ENCODE assay signal across 25 cellular contexts in the genomic region with DNA sequence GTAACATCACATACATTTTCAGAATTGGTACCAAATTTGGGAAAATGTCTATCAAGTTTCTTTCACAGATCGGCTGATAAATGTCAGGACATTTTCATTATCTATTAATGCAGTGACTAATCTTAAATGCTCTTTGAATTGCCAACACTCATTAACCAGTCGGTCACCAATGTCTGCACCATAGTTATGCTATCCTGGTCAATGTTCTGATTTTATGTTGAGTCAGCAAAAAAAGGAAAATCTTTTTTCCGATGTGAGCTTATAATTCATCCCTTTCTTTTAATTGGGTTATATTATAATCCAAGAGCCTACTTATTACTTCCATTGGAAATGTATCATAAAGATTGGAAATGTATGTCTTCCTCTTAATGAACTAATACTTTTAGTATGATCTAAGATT.
"Had no signal": no experiment of that assay in that cellular context is flagged by ENCODE, and none has a peak within 500 bp of the region (broad histone marks: within the 10 kb centered on the region; RNA-seq: fewer than 3 reads in every experiment).

No MANE protein-coding gene starts in this region.

- DNase-seq: natural killer cell; occipital lobe; ovary; posterior cingulate gyrus; psoas muscle; right cardiac atrium; stimulated activated CD4-positive, alpha-beta T cell treated with anti-CD3 and anti-CD28 coated beads, Interleukin-15, amount 100 ng/mL, for 24 hours; stimulated activated CD4-positive, alpha-beta T cell treated with anti-CD3 and anti-CD28 coated beads, Interleukin-2, amount 100 ng/mL, for 24 hours; stimulated activated CD4-positive, alpha-beta T cell treated with anti-CD3 and anti-CD28 coated beads, Interleukin-2, amount 100 ng/mL, for 48 hours; stimulated activated CD4-positive, alpha-beta T cell treated with anti-CD3 and anti-CD28 coated beads, Interleukin-4, amount 100 ng/mL, for 24 hours; stimulated activated naive B cell treated with anti-CD40 and anti-IgM and Interleukin-4, amounts not matched to agents 10 μg/mL and 1 μg/mL and 100 μg/mL, for 72 hours; stimulated activated naive CD4-positive, alpha-beta T cell treated with Interleukin-2 at 50 U/mL for 16 hours; stomach; thyroid gland; trophoblast cell; upper lobe of left lung had no signal

- H2AFZ ChIP-seq: neural progenitor cell, parathyroid adenoma had no signal

- H3K9me3 ChIP-seq: ovary, psoas muscle, stomach, thoracic aorta, thyroid gland, tibial nerve, upper lobe of left lung, vagina had no signal

- H3K9ac ChIP-seq: neural progenitor cell, parathyroid adenoma had no signal

- FAIRE-seq: urothelium cell line had no signal

- H3K4me2 ChIP-seq: neural progenitor cell had no signal

- H3K36me3 ChIP-seq: neural progenitor cell, ovary, stomach, thoracic aorta, thyroid gland, tibial nerve, upper lobe of left lung, vagina had no signal

- H3K27ac ChIP-seq: neural progenitor cell, ovary, parathyroid adenoma, psoas muscle, skin epidermis, stomach, thoracic aorta, thyroid gland, tibial nerve, upper lobe of left lung, vagina had no signal

- H3K4me1 ChIP-seq: parathyroid adenoma, psoas muscle, thyroid gland had no signal

- H3K79me2 ChIP-seq: parathyroid adenoma had no signal

- H3K4me3 ChIP-seq: neural progenitor cell, ovary, psoas muscle, skin epidermis, stomach, thoracic aorta, thyroid gland, tibial nerve, upper lobe of left lung, vagina had no signal

- ATAC-seq: natural killer cell; psoas muscle; right cardiac atrium; sciatic nerve; stimulated activated effector memory CD8-positive, alpha-beta T cell treated with anti-CD3 and anti-CD28 coated beads, Interleukin-12 subunit alpha, Interleukin-12 subunit beta, amount 100 ng/mL, for 72 hours; stimulated activated naive B cell treated with anti-CD40 and anti-IgM and Interleukin-4, amounts not matched to agents 10 μg/mL and 1 μg/mL and 100 μg/mL, for 72 hours had no signal

- H3K27me3 ChIP-seq: neural progenitor cell, ovary, thyroid gland, tibial nerve, upper lobe of left lung, vagina had no signal
